In the genomic region with DNA sequence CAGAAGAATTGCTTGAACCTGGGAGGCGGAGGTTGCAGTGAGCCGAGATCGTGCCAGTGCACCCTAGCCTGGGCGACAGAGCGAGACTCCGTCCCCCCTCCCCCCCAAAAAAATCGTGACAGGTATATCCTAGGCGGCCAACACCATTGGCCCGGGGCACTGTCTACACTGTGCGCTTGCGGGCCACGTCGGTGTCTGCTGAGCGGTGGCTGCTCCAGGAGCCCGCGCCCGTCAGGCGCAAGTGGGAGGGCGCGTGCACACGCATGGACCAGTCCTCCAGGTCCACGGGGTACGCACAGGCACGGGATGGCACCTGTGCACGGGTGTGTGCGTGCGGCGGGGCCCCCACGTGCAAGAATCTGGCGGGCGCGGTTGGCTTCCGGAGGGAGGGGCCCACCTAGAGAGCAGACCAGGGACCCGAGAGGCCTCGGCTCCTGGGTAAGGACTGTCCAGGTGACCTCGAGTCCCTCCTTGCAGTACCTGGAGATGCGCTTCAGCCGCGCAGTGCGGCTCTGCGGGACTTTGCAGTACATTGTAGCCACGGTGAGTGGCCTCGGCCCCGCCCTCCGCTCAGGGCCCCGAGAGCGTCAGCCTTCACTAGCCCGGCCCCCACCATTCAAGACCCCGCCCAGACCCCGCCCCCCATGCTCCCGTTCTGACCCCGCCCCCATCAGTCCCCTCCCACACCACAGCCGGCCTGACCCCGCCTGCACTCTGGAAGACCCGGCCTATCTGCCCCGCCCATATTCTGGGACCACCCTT, we compare ENCODE assay signal across 9 cellular contexts. TPM values are rescaled to one million over a fixed set of nuclear protein-coding genes. Genes with fewer than 3 reads are reported as not detected.
DNase-seq lines count a peak whose midpoint lies in the region; ATAC-seq lines count a peak whose summit lies in the region.
"Had no signal": no experiment of that assay in that cellular context is flagged by ENCODE, and none has a peak within 500 bp of the region (broad histone marks: within the 10 kb centered on the region; RNA-seq: fewer than 3 reads in every experiment).

No MANE protein-coding gene starts in this region.

- no peaks in the 10 kb centered on the region for H3K9me2 ChIP-seq in GM23248 (ENCODE audit: insufficient read depth)

- H3K4me1 ChIP-seq in GM23248 (ENCODE audit: insufficient read depth), result no peaks in the 10 kb centered on the region
- peaks cover 3% of the 10 kb centered on the region for H3K4me1 ChIP-seq in iPS-18a (ENCODE audit: control insufficient read depth, low read depth, low read length)
- H3K4me1 ChIP-seq: SJCRH30 had no signal

- no peaks in the 10 kb centered on the region for H4K20me1 ChIP-seq in GM23248 (ENCODE audit: insufficient read depth)

- H3K4me3 ChIP-seq in GM23248 (no peak overlapping the region), iPS-18a (ENCODE audit: low read length) (peak overlapping the region; percentile 72)
- H3K4me3 ChIP-seq: SJCRH30 had no signal

- peaks cover 38% of the 10 kb centered on the region for H3K27me3 ChIP-seq in GM23248 (replicated peaks; ENCODE audit: insufficient read depth)
- H3K27me3 ChIP-seq in iPS-18a (ENCODE audit: control insufficient read depth, insufficient read depth, low read length), result peaks cover 27% of the 10 kb centered on the region

- WGBS in GM23248 (ENCODE audit: low coverage in 1 of 2, low lambda C conversion rate in 2 of 2, missing lambda C conversion rate in 2 of 2), 2 experiments, result 7 to 8% methylated on average over 43 to 53 of the region's 56 CpGs

- H3K27me3 Mint-ChIP-seq in activated T-cell treated with anti-CD3 and anti-CD28 coated beads, Interleukin-2, amount 50 U/mL, for 4 hours (ENCODE audit: low read depth), result no peaks in the 10 kb centered on the region

- no peak overlapping the region for H2AFZ ChIP-seq in GM23248

- H3K9ac ChIP-seq in GM23248, result no peak overlapping the region
- H3K9ac ChIP-seq in iPS-18a (ENCODE audit: low read length), result no peak overlapping the region

- no peaks in the 10 kb centered on the region for H3K9me3 ChIP-seq in GM23248 (ENCODE audit: low read depth)
- no peaks in the 10 kb centered on the region for H3K9me3 ChIP-seq in iPS-18a (ENCODE audit: control insufficient read depth, low read depth, low read length)
- H3K9me3 ChIP-seq: SJCRH30 had no signal

- H3K4me3 Mint-ChIP-seq in activated T-cell treated with anti-CD3 and anti-CD28 coated beads, Interleukin-2, amount 50 U/mL, for 4 hours, result peak overlapping the region; percentile 70

- ATAC-seq in activated T-cell treated with anti-CD3 and anti-CD28 coated beads, Interleukin-2, amount 50 U/mL, for 4 hours, result peak; percentile 77 to 81

- DNase-seq in GM23248 (peak; percentile 69), NOMO-1 (lab: John Stamatoyannopoulos, UW; ENCODE audit: unreplicated experiment in 2 of 2) (peak; percentile 57 to 65), SHP77 (lab: John Stamatoyannopoulos, UW) (no peak), Kasumi-1 (lab: John Stamatoyannopoulos, UW) (no peak)
- peak; percentile 61 for DNase-seq in activated T-cell treated with anti-CD3 and anti-CD28 coated beads, Interleukin-2, amount 50 U/mL, for 4 hours
- peak; percentile 34 for DNase-seq in stimulated activated CD8-positive, alpha-beta memory T cell treated with anti-CD3 and anti-CD28 coated beads, Interleukin-4, amount 100 ng/mL, for 1 hour (ENCODE audit: low read depth in 2 of 2, low spot score in 1 of 2)

- H3K9me3 Mint-ChIP-seq in activated T-cell treated with anti-CD3 and anti-CD28 coated beads, Interleukin-2, amount 50 U/mL, for 4 hours, result no peaks in the 10 kb centered on the region
- H3K9me3 Mint-ChIP-seq: nephron had no signal

- in situ Hi-C loops in GM23248 (cut with MboI), result no loop called here

- H3F3A ChIP-seq in GM23248 (ENCODE audit: insufficient read depth), result no peaks in the 10 kb centered on the region

- H3K27ac ChIP-seq in GM23248 (no peak overlapping the region), iPS-18a (ENCODE audit: low read length) (no peak overlapping the region)
- H3K27ac ChIP-seq: SJCRH30 had no signal

- H3K4me1 Mint-ChIP-seq in activated T-cell treated with anti-CD3 and anti-CD28 coated beads, Interleukin-2, amount 50 U/mL, for 4 hours (ENCODE audit: low read depth), result peaks cover 10% of the 10 kb centered on the region
- H3K4me1 Mint-ChIP-seq: nephron had no signal

- no peaks in the 10 kb centered on the region for H3K79me2 ChIP-seq in GM23248 (ENCODE audit: insufficient read depth)

- no peak overlapping the region for H3K4me2 ChIP-seq in GM23248 (ENCODE audit: unreplicated experiment)

- no peaks in the 10 kb centered on the region for H3K36me3 ChIP-seq in GM23248 (ENCODE audit: low read depth)
- no peaks in the 10 kb centered on the region for H3K36me3 ChIP-seq in iPS-18a (ENCODE audit: control insufficient read depth, low read depth, low read length)
- H3K36me3 ChIP-seq: SJCRH30 had no signal

- H3K36me3 Mint-ChIP-seq in activated T-cell treated with anti-CD3 and anti-CD28 coated beads, Interleukin-2, amount 50 U/mL, for 4 hours (ENCODE audit: insufficient read depth), result no peaks in the 10 kb centered on the region

RNA-seq across cellular contexts. Expression of a gene that starts 2.1 kb away (rescaled TPM):
- total RNA-seq in GM23248 (2014; rRNA removed; shearing (Covaris generic)), result not detected in 2 replicates
- not detected in 2 replicates for polyA plus RNA-seq in GM23248 (2016; fragmentation: Nextera tagmentation; extraction: Ambion mirVana)
- total RNA-seq in activated T-cell treated with anti-CD3 and anti-CD28 coated beads, Interleukin-2, amount 50 U/mL, for 4 hours, result 1 to 10 TPM in 2 of 3 donors, under 1 TPM in 1; 0.98 to 1.6 (median 1.1) TPM
- total RNA-seq: SJCRH30 had no signal

RNA-seq across cellular contexts. Expression of a gene that starts 14.1 kb away (rescaled TPM):
- total RNA-seq in GM23248 (2014; rRNA removed; shearing (Covaris generic)), result 680 and 837 TPM in 2 replicates
- 1,456 and 1,474 TPM in 2 replicates for polyA plus RNA-seq in GM23248 (2016; fragmentation: Nextera tagmentation; extraction: Ambion mirVana)
- 1,000 to 10,000 TPM; 4,001 to 4,060 (median 4,048) TPM for total RNA-seq in activated T-cell treated with anti-CD3 and anti-CD28 coated beads, Interleukin-2, amount 50 U/mL, for 4 hours

RNA-seq across cellular contexts. Expression of a gene that starts 26.1 kb away (rescaled TPM):
- total RNA-seq in GM23248 (2014; rRNA removed; shearing (Covaris generic)), result 5.9 and 8.7 TPM in 2 replicates
- polyA plus RNA-seq in GM23248 (2016; fragmentation: Nextera tagmentation; extraction: Ambion mirVana), result 4.1 and 5.0 TPM in 2 replicates
- 100 to 1,000 TPM; 181 to 220 (median 189) TPM for total RNA-seq in activated T-cell treated with anti-CD3 and anti-CD28 coated beads, Interleukin-2, amount 50 U/mL, for 4 hours

RNA-seq across cellular contexts. Expression of a gene that starts 52.5 kb away (rescaled TPM):
- not detected in 2 replicates for total RNA-seq in GM23248 (2014; rRNA removed; shearing (Covaris generic))
- polyA plus RNA-seq in GM23248 (2016; fragmentation: Nextera tagmentation; extraction: Ambion mirVana), result not detected in 2 replicates
- total RNA-seq in activated T-cell treated with anti-CD3 and anti-CD28 coated beads, Interleukin-2, amount 50 U/mL, for 4 hours, result 1 to 10 TPM; 8.1 to 9.4 (median 9.1) TPM
- total RNA-seq: SJCRH30 had no signal

RNA-seq across cellular contexts. Expression of a gene that starts 59.0 kb away (rescaled TPM):
- total RNA-seq in GM23248 (2014; rRNA removed; shearing (Covaris generic)), result 14.4 and 29.6 TPM in 2 replicates
- polyA plus RNA-seq in GM23248 (2016; fragmentation: Nextera tagmentation; extraction: Ambion mirVana), result 125 and 130 TPM in 2 replicates
- total RNA-seq in activated T-cell treated with anti-CD3 and anti-CD28 coated beads, Interleukin-2, amount 50 U/mL, for 4 hours, result 100 to 1,000 TPM; 228 to 261 (median 236) TPM

Comparison
In these comparisons a context has a peak if more than half of its experiments do, and no peak if none do; other contexts are left out.
1. DNase-seq: peak in GM23248 (single experiment), NOMO-1 (2 of 2), activated T-cell treated with anti-CD3 and anti-CD28 coated beads, Interleukin-2, amount 50 U/mL, for 4 hours (single experiment) and stimulated activated CD8-positive, alpha-beta memory T cell treated with anti-CD3 and anti-CD28 coated beads, Interleukin-4, amount 100 ng/mL, for 1 hour (2 of 2); none in SHP77 (0 of 2) and Kasumi-1 (0 of 2).
2. RNA of a gene that starts 26.1 kb away (total RNA-seq): 181 to 220 TPM in activated T-cell treated with anti-CD3 and anti-CD28 coated beads, Interleukin-2, amount 50 U/mL, for 4 hours; 5.9 to 8.7 TPM in GM23248; every median in the first group is over 10 times any median in the second.